In genomic region chr6:127762284-127762683, GRCh38 we compare ENCODE assay signal across 21 cellular contexts.
DNase-seq lines count a peak whose midpoint lies in the region; ATAC-seq and TF ChIP-seq lines count a peak whose summit lies in the region.
"Had no signal": no experiment of that assay in that cellular context is flagged by ENCODE, and none has a peak within 500 bp of the region (broad histone marks: within the 10 kb centered on the region; RNA-seq: fewer than 3 reads in every experiment).

No MANE protein-coding gene starts in this region.

- no peaks in the 10 kb centered on the region for H3K4me1 ChIP-seq in GM23338 (ENCODE audit: insufficient read depth)
- H3K4me1 ChIP-seq: HAP-1, Peyer's patch had no signal

- H3K9me2 ChIP-seq in GM23338 (ENCODE audit: insufficient read depth): no peaks in the 10 kb centered on the region

- H3K36me3 Mint-ChIP-seq in activated naive CD4-positive, alpha-beta T cell treated with anti-CD3 and anti-CD28 coated beads, Interleukin-2, amount 50 U/mL, for 72 hours: peaks cover 0 to 13% of the 10 kb centered on the region in 2 donors
- peaks cover 7% of the 10 kb centered on the region for H3K36me3 Mint-ChIP-seq in activated naive CD8-positive, alpha-beta T cell treated with anti-CD3 and anti-CD28 coated beads, Interleukin-2, amount 50 U/mL, for 24 hours (ENCODE audit: low read depth)
- H3K36me3 Mint-ChIP-seq in GM23338 (ENCODE audit: low read depth): no peaks in the 10 kb centered on the region
- H3K36me3 Mint-ChIP-seq: CD14-positive monocyte had no signal

- H3K4me1 Mint-ChIP-seq in activated naive CD8-positive, alpha-beta T cell treated with anti-CD3 and anti-CD28 coated beads, Interleukin-2, amount 50 U/mL, for 24 hours: peaks cover 58% of the 10 kb centered on the region
- H3K4me1 Mint-ChIP-seq in GM23338: no peaks in the 10 kb centered on the region
- H3K4me1 Mint-ChIP-seq: CD14-positive monocyte had no signal

- DNase-seq in NCI-H82 (lab: John Stamatoyannopoulos, UW) (peak; percentile 23), NCI-H82 treated with DMSO at 0.1 percent for 48 hours (lab: John Stamatoyannopoulos, UW; ENCODE audit: unreplicated experiment) (no peak), NCI-H2227 (lab: John Stamatoyannopoulos, UW; ENCODE audit: unreplicated experiment) (no peak), GM23338 (ENCODE audit: low spot score) (no peak), left cardiac atrium (no peak)
- DNase-seq in activated naive CD4-positive, alpha-beta T cell treated with anti-CD3 and anti-CD28 coated beads, Interleukin-2, amount 50 U/mL, for 72 hours (ENCODE audit: low spot score in 2 of 2): no peak
- DNase-seq in activated naive CD4-positive, alpha-beta T cell (lab: John Stamatoyannopoulos, UW): no peak
- DNase-seq in activated naive CD8-positive, alpha-beta T cell treated with anti-CD3 and anti-CD28 coated beads, Interleukin-2, amount 50 U/mL, for 24 hours: no peak
- DNase-seq: 8988T; GF-D8; NCI-H1930; NCI-H2171; NCI-H446; NCI-H526 treated with DMSO at 0.1 percent for 48 hours; NK-92 treated with Interleukin-12 subunit alpha and Interleukin-12 subunit beta, amount 100 ng/mL, for 24 hours; Peyer's patch had no signal

- no peak for TF ChIP-seq CTCF in GM23338 (conservative IDR thresholded peaks at IDR 0.05; ENCODE audit: low read depth in 2 of 2)

- intact Hi-C loops in left cardiac atrium (cut with DNase I): no loop called here

- H3K27ac ChIP-seq in GM23338 (ENCODE audit: low read depth): no peak overlapping the region
- H3K27ac ChIP-seq: KMS-11, Peyer's patch had no signal

- H3F3A ChIP-seq in GM23338 (replicated peaks; ENCODE audit: low read depth): no peaks in the 10 kb centered on the region

- no peak overlapping the region for H3K27ac Mint-ChIP-seq in activated naive CD4-positive, alpha-beta T cell treated with anti-CD3 and anti-CD28 coated beads, Interleukin-2, amount 50 U/mL, for 72 hours
- H3K27ac Mint-ChIP-seq in activated naive CD8-positive, alpha-beta T cell treated with anti-CD3 and anti-CD28 coated beads, Interleukin-2, amount 50 U/mL, for 24 hours: peak overlapping the region; percentile 55
- no peak overlapping the region for H3K27ac Mint-ChIP-seq in GM23338
- H3K27ac Mint-ChIP-seq: CD14-positive monocyte had no signal

- no peak overlapping the region for H2AFZ ChIP-seq in GM23338

- H3K27me3 Mint-ChIP-seq in activated naive CD8-positive, alpha-beta T cell treated with anti-CD3 and anti-CD28 coated beads, Interleukin-2, amount 50 U/mL, for 24 hours: no peaks in the 10 kb centered on the region
- H3K27me3 Mint-ChIP-seq in GM23338 (ENCODE audit: insufficient read depth, low read depth, poor library complexity): no peaks in the 10 kb centered on the region

- no peaks in the 10 kb centered on the region for H3K79me2 ChIP-seq in GM23338 (replicated peaks; ENCODE audit: insufficient read depth)

- H3K27me3 ChIP-seq in GM23338 (ENCODE audit: insufficient read depth): no peaks in the 10 kb centered on the region
- H3K27me3 ChIP-seq: Peyer's patch had no signal

- peak; percentile 39 to 40 for ATAC-seq in activated naive CD4-positive, alpha-beta T cell treated with anti-CD3 and anti-CD28 coated beads, Interleukin-2, amount 50 U/mL, for 72 hours
- no peak for ATAC-seq in activated naive CD8-positive, alpha-beta T cell treated with anti-CD3 and anti-CD28 coated beads, Interleukin-2, amount 50 U/mL, for 24 hours
- ATAC-seq in GM23338 (no peak), left cardiac atrium (no peak)
- ATAC-seq: GM12878, HepG2 had no signal

- H3K36me3 ChIP-seq in GM23338 (ENCODE audit: insufficient read depth): no peaks in the 10 kb centered on the region
- H3K36me3 ChIP-seq: HAP-1, Peyer's patch had no signal

- H4K20me1 ChIP-seq in GM23338 (replicated peaks; ENCODE audit: insufficient read depth): no peaks in the 10 kb centered on the region

- no peak overlapping the region for H3K4me2 ChIP-seq in GM23338
- H3K4me2 ChIP-seq: KMS-11 had no signal

- no peak overlapping the region for H3K4me3 ChIP-seq in GM23338
- H3K4me3 ChIP-seq: GM12878, HAP-1, Peyer's patch had no signal

- no peak overlapping the region for H3K4me3 Mint-ChIP-seq in activated naive CD8-positive, alpha-beta T cell treated with anti-CD3 and anti-CD28 coated beads, Interleukin-2, amount 50 U/mL, for 24 hours
- H3K4me3 Mint-ChIP-seq in GM23338: no peak overlapping the region
- H3K4me3 Mint-ChIP-seq: CD14-positive monocyte had no signal

- H3K9me3 Mint-ChIP-seq in activated naive CD4-positive, alpha-beta T cell treated with anti-CD3 and anti-CD28 coated beads, Interleukin-2, amount 50 U/mL, for 72 hours: no peaks in the 10 kb centered on the region
- H3K9me3 Mint-ChIP-seq in activated naive CD8-positive, alpha-beta T cell treated with anti-CD3 and anti-CD28 coated beads, Interleukin-2, amount 50 U/mL, for 24 hours: peaks cover 3% of the 10 kb centered on the region
- H3K9me3 Mint-ChIP-seq in GM23338: no peaks in the 10 kb centered on the region

TF ChIP-seq in GM23338, 12 proteins besides CTCF, POLR2A, EP300 and RAD21 (continues in another document):
- TF ChIP-seq ZNF114 (CRISPR knock-in tag; IDR thresholded peaks at IDR 0.05) (no peak), NANOG (IDR thresholded peaks at IDR 0.05; ENCODE audit: borderline replicate concordance) (no peak), JUNB (IDR thresholded peaks at IDR 0.05; ENCODE audit: unreplicated experiment) (no peak), CREB1 (CRISPR knock-in tag; IDR thresholded peaks at IDR 0.05; ENCODE audit: low read depth) (no peak), ZNF331 (CRISPR knock-in tag; IDR thresholded peaks at IDR 0.05; ENCODE audit: low read depth) (no peak)
- TF ChIP-seq, protein P1, sequence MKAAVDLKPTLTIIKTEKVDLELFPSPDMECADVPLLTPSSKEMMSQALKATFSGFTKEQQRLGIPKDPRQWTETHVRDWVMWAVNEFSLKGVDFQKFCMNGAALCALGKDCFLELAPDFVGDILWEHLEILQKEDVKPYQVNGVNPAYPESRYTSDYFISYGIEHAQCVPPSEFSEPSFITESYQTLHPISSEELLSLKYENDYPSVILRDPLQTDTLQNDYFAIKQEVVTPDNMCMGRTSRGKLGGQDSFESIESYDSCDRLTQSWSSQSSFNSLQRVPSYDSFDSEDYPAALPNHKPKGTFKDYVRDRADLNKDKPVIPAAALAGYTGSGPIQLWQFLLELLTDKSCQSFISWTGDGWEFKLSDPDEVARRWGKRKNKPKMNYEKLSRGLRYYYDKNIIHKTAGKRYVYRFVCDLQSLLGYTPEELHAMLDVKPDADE (IDR thresholded peaks at IDR 0.05): no peak
- TF ChIP-seq, protein P2, sequence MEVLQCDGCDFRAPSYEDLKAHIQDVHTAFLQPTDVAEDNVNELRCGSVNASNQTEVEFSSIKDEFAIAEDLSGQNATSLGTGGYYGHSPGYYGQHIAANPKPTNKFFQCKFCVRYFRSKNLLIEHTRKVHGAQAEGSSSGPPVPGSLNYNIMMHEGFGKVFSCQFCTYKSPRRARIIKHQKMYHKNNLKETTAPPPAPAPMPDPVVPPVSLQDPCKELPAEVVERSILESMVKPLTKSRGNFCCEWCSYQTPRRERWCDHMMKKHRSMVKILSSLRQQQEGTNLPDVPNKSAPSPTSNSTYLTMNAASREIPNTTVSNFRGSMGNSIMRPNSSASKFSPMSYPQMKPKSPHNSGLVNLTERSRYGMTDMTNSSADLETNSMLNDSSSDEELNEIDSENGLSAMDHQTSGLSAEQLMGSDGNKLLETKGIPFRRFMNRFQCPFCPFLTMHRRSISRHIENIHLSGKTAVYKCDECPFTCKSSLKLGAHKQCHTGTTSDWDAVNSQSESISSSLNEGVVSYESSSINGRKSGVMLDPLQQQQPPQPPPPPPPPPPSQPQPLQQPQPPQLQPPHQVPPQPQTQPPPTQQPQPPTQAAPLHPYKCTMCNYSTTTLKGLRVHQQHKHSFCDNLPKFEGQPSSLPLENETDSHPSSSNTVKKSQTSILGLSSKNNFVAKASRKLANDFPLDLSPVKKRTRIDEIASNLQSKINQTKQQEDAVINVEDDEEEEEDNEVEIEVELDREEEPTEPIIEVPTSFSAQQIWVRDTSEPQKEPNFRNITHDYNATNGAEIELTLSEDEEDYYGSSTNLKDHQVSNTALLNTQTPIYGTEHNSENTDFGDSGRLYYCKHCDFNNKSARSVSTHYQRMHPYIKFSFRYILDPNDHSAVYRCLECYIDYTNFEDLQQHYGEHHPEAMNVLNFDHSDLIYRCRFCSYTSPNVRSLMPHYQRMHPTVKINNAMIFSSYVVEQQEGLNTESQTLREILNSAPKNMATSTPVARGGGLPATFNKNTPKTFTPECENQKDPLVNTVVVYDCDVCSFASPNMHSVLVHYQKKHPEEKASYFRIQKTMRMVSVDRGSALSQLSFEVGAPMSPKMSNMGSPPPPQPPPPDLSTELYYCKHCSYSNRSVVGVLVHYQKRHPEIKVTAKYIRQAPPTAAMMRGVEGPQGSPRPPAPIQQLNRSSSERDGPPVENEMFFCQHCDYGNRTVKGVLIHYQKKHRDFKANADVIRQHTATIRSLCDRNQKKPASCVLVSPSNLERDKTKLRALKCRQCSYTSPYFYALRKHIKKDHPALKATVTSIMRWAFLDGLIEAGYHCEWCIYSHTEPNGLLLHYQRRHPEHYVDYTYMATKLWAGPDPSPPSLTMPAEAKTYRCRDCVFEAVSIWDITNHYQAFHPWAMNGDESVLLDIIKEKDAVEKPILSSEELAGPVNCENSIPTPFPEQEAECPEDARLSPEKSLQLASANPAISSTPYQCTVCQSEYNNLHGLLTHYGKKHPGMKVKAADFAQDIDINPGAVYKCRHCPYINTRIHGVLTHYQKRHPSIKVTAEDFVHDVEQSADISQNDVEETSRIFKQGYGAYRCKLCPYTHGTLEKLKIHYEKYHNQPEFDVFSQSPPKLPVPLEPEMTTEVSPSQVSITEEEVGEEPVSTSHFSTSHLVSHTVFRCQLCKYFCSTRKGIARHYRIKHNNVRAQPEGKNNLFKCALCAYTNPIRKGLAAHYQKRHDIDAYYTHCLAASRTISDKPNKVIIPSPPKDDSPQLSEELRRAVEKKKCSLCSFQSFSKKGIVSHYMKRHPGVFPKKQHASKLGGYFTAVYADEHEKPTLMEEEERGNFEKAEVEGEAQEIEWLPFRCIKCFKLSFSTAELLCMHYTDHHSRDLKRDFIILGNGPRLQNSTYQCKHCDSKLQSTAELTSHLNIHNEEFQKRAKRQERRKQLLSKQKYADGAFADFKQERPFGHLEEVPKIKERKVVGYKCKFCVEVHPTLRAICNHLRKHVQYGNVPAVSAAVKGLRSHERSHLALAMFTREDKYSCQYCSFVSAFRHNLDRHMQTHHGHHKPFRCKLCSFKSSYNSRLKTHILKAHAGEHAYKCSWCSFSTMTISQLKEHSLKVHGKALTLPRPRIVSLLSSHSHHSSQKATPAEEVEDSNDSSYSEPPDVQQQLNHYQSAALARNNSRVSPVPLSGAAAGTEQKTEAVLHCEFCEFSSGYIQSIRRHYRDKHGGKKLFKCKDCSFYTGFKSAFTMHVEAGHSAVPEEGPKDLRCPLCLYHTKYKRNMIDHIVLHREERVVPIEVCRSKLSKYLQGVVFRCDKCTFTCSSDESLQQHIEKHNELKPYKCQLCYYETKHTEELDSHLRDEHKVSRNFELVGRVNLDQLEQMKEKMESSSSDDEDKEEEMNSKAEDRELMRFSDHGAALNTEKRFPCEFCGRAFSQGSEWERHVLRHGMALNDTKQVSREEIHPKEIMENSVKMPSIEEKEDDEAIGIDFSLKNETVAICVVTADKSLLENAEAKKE (CRISPR knock-in tag; IDR thresholded peaks at IDR 0.05): no peak

Comparison
In these comparisons a context has a peak if more than half of its experiments do, and no peak if none do; other contexts are left out.
1. ATAC-seq: peak in activated naive CD4-positive, alpha-beta T cell treated with anti-CD3 and anti-CD28 coated beads, Interleukin-2, amount 50 U/mL, for 72 hours (2 of 2); none in activated naive CD8-positive, alpha-beta T cell treated with anti-CD3 and anti-CD28 coated beads, Interleukin-2, amount 50 U/mL, for 24 hours (single experiment), GM23338 (single experiment) and left cardiac atrium (0 of 2).